8 cellular contexts compared by ENCODE assay signal in genomic region chr13:33487575-33488243, GRCh38.
DNase-seq lines count a peak whose midpoint lies in the region; ATAC-seq, FAIRE-seq and TF ChIP-seq lines count a peak whose summit lies in the region.
"Had no signal": no experiment of that assay in that cellular context is flagged by ENCODE, and none has a peak within 500 bp of the region (broad histone marks: within the 10 kb centered on the region; RNA-seq: fewer than 3 reads in every experiment).

No MANE protein-coding gene starts in this region.

- no peak overlapping the region for H2AFZ ChIP-seq in Karpas-422 (ENCODE audit: low read length)
- H2AFZ ChIP-seq in GM12878 (ENCODE audit: control insufficient read depth, low read depth, low read length) = peak overlapping the region; percentile 79

- TF ChIP-seq POLR2A in GM12878 (IDR thresholded peaks at IDR 0.05; ENCODE audit: low read depth, low read length) = no peak

- H3K36me3 Mint-ChIP-seq in T-helper 17 cell (ENCODE audit: low read depth) = no peaks in the 10 kb centered on the region

- WGBS in GM12878 (ENCODE audit: insufficient coverage, insufficient replicate concordance, low lambda C conversion rate, missing lambda C conversion rate) = 59% methylated on average over 5 of the region's 5 CpGs
- 87% methylated on average over 5 of the region's 5 CpGs for WGBS in liver

- H4K20me1 ChIP-seq in Karpas-422 (ENCODE audit: insufficient read depth, low read depth, low read length) (no peaks in the 10 kb centered on the region), GM12878 (ENCODE audit: control insufficient read depth, insufficient read depth) (no peaks in the 10 kb centered on the region)

- TF ChIP-seq CTCF in GM12878 (IDR thresholded peaks at IDR 0.05 in 2 of 3, conservative IDR thresholded peaks at IDR 0.05 in 1 of 3; ENCODE audit: control insufficient read depth in 2 of 3, extremely low read depth in 1 of 3, insufficient read depth in 1 of 3, low read depth in 3 of 3, low read length in 3 of 3) = peak; percentile 23 to 34 (median 23); a peak in 4 of 6 replicates
- TF ChIP-seq CTCF in liver (IDR thresholded peaks at IDR 0.05; ENCODE audit: low read depth, low read length, missing input control) = peak; percentile 20

- H3K4me3 Mint-ChIP-seq in T-helper 17 cell = no peak overlapping the region

- H3K9me3 ChIP-seq in Karpas-422 (ENCODE audit: low read length) (peaks cover 6% of the 10 kb centered on the region; the same call in 1 of the 2 replicates), GM12878 (replicated peaks; ENCODE audit: control insufficient read depth, insufficient read depth, low read length) (no peaks in the 10 kb centered on the region; the same call in 2 of the 3 replicates), liver (ENCODE audit: control insufficient read depth in 4 of 4, low read length in 3 of 4) (peaks cover 0 to 8% (median 2%) of the 10 kb centered on the region in 4 donors), T-helper 17 cell (ENCODE audit: control insufficient read depth, low read length, poor library complexity, severe bottlenecking) (no peaks in the 10 kb centered on the region)

- H3K4me3 ChIP-seq in Karpas-422 (ENCODE audit: low read length) (no peak overlapping the region), GM12878 (no peak overlapping the region), liver (ENCODE audit: low read depth in 1 of 3, low read length in 3 of 3) (no peak overlapping the region)

- H3K27ac ChIP-seq in Karpas-422 (ENCODE audit: low read length) (no peak overlapping the region), GM12878 (ENCODE audit: control insufficient read depth, insufficient read depth) (no peak overlapping the region), liver (ENCODE audit: low read depth in 1 of 2, low read length in 2 of 2) (no peak overlapping the region)

- no peak for TF ChIP-seq EP300 in GM12878 (IDR thresholded peaks at IDR 0.05; ENCODE audit: borderline replicate concordance in 1 of 2, control insufficient read depth in 1 of 2, low read depth in 2 of 2, low read length in 2 of 2)

- H3K4me2 ChIP-seq in Karpas-422 (ENCODE audit: low read depth, low read length, poor library complexity, severe bottlenecking) (no peak overlapping the region), GM12878 (ENCODE audit: control insufficient read depth, insufficient read depth) (peak overlapping the region; percentile 71)

- H3K36me3 ChIP-seq in Karpas-422 (ENCODE audit: insufficient read depth, low read length) = no peaks in the 10 kb centered on the region
- no peaks in the 10 kb centered on the region for H3K36me3 ChIP-seq in GM12878 (ENCODE audit: control insufficient read depth in 2 of 2, insufficient read depth in 2 of 2, low read length in 1 of 2)
- no peaks in the 10 kb centered on the region for H3K36me3 ChIP-seq in liver (ENCODE audit: control insufficient read depth in 4 of 4, insufficient read depth in 3 of 4, low read depth in 1 of 4, low read length in 3 of 4)

- DNase-seq in Karpas-422 (peak; percentile 58), GM12878 (ENCODE audit: low read depth, low spot score) (peak; percentile 27), T-helper 17 cell (no peak)
- no peak for DNase-seq in activated CD4-positive, alpha-beta T cell treated with anti-CD3 and anti-CD28 coated beads for 48 hours

- SMC1A ChIA-PET in GM12878 (lab: Charles Lee; ENCODE audit: uncharacterized antibody, unreplicated experiment) = interaction anchor here (0.7 to 1.5 kb wide), 6 partner anchors 55 to 380 kb away, joined by 3 to 6 read pairs (median 4); no protein-coding TSS in a partner anchor

- H3K4me1 Mint-ChIP-seq in T-helper 17 cell = peaks cover 7% of the 10 kb centered on the region

- H3K27me3 ChIP-seq in Karpas-422 (ENCODE audit: low read length) (peaks cover 4% of the 10 kb centered on the region; the same call in 1 of the 2 replicates), GM12878 (replicated peaks in 1 of 2; ENCODE audit: control insufficient read depth in 2 of 2, insufficient read depth in 2 of 2, low read length in 1 of 2) (no peaks in the 10 kb centered on the region), liver (ENCODE audit: control insufficient read depth in 4 of 4, insufficient read depth in 4 of 4, low read length in 3 of 4) (no peaks in the 10 kb centered on the region)

- no peaks in the 10 kb centered on the region for H3K9me2 ChIP-seq in Karpas-422 (replicated peaks; ENCODE audit: insufficient read depth, low read length)

- POLR2A ChIA-PET in GM12878 (lab: Charles Lee) = no interaction called here

- intact Hi-C loops in GM12878 (cut with micrococcal nuclease; ENCODE audit: unreplicated experiment) = loop anchor here (1.0 kb wide), 1 partner anchor 259 kb away; no protein-coding TSS in a partner anchor

- H3K4me1 ChIP-seq in Karpas-422 (ENCODE audit: low read length) (no peaks in the 10 kb centered on the region; the same call in 1 of the 2 replicates), GM12878 (ENCODE audit: control insufficient read depth, insufficient read depth, low read length) (no peaks in the 10 kb centered on the region), liver (ENCODE audit: control insufficient read depth in 4 of 4, insufficient read depth in 4 of 4, low read length in 3 of 4) (no peaks in the 10 kb centered on the region)

- TF ChIP-seq RAD21 in GM12878 (IDR thresholded peaks at IDR 0.05; ENCODE audit: insufficient read depth, low read depth, low read length) (peak; percentile 64), liver (IDR thresholded peaks at IDR 0.05) (peak; percentile 64 to 77)

- ATAC-seq in GM18867 (IDR thresholded peaks at IDR 0.05; ENCODE audit: unreplicated experiment) (peak; percentile 48), GM12878 (peak; percentile 75), T-helper 17 cell (no peak), HG02571 (IDR thresholded peaks at IDR 0.05; ENCODE audit: unreplicated experiment) (no peak)

- no peak overlapping the region for H3K9ac ChIP-seq in Karpas-422 (ENCODE audit: low read length)
- no peak overlapping the region for H3K9ac ChIP-seq in GM12878 (ENCODE audit: control insufficient read depth, insufficient read depth, low read length)
- H3K9ac ChIP-seq in liver (ENCODE audit: low read depth in 1 of 2, low read length in 2 of 2) = no peak overlapping the region

- in situ Hi-C loops in GM12878 (cut with MboI) = no loop called here

- H3K27ac Mint-ChIP-seq in T-helper 17 cell = no peak overlapping the region

- CTCF ChIA-PET in GM12878 (lab: Yijun Ruan, JAX) = interaction anchor here (0.6 to 1.7 kb wide), 12 partner anchors 48 to 819 kb away, joined by 3 to 7 read pairs (median 4); no protein-coding TSS in a partner anchor

- RAD21 ChIA-PET in GM12878 (lab: Charles Lee; ENCODE audit: unreplicated experiment) = interaction anchor here (1.1 to 2.2 kb wide), 7 partner anchors 29 to 412 kb away, joined by 3 to 8 read pairs (median 4); no protein-coding TSS in a partner anchor

- FAIRE-seq in GM12878 (lab: Jason Lieb, UNC) = peak; percentile 75
- FAIRE-seq: TTC549 had no signal

- H3K27me3 Mint-ChIP-seq in T-helper 17 cell = peaks cover 10% of the 10 kb centered on the region

- no TSS peak for BruUV-seq in GM12878 (replicated peaks; lab: Mats Ljungman, UMichigan)

- no peaks in the 10 kb centered on the region for H3K79me2 ChIP-seq in Karpas-422 (ENCODE audit: low read length)
- no peaks in the 10 kb centered on the region for H3K79me2 ChIP-seq in GM12878 (ENCODE audit: control insufficient read depth, insufficient read depth, low read length)

TF ChIP-seq in GM12878, 131 proteins besides CTCF, POLR2A, EP300 and RAD21:
- no peak for TF ChIP-seq TAF1 (IDR thresholded peaks at IDR 0.05; ENCODE audit: borderline replicate concordance, low read depth, low read length)
- peak; percentile 60 for TF ChIP-seq SMC3 (IDR thresholded peaks at IDR 0.05; ENCODE audit: borderline replicate concordance, low read length)

TF ChIP-seq in liver, 16 proteins besides CTCF, POLR2A, EP300 and RAD21:
- TF ChIP-seq HNF4A (conservative IDR thresholded peaks at IDR 0.05) (no peak), FOXA2 (IDR thresholded peaks at IDR 0.05) (no peak), RXRA (IDR thresholded peaks at IDR 0.05) (no peak), FOXA1 (IDR thresholded peaks at IDR 0.05) (no peak), SP1 (IDR thresholded peaks at IDR 0.05) (no peak), ATF3 (IDR thresholded peaks at IDR 0.05) (no peak), TAF1 (conservative IDR thresholded peaks at IDR 0.05) (no peak), HNF4G (IDR thresholded peaks at IDR 0.05) (no peak), MAX (IDR thresholded peaks at IDR 0.05) (no peak), GABPA (IDR thresholded peaks at IDR 0.05 in 1 of 2, conservative IDR thresholded peaks at IDR 0.05 in 1 of 2) (no peak), NR2F2 (IDR thresholded peaks at IDR 0.05) (no peak)
TF ChIP-seq in liver: peak in this region for 0.

Comparison
In these comparisons a context has a peak if more than half of its experiments do, and no peak if none do; other contexts are left out.
1. ATAC-seq: peak in GM18867 (single experiment) and GM12878 (single experiment); none in T-helper 17 cell (single experiment) and HG02571 (single experiment).
2. DNase-seq: peak in Karpas-422 (single experiment) and GM12878 (single experiment); none in activated CD4-positive, alpha-beta T cell treated with anti-CD3 and anti-CD28 coated beads for 48 hours (single experiment) and T-helper 17 cell (0 of 3).